In genomic region chr6:2471474-2471873, GRCh38 we compare ENCODE assay signal across 24 cellular contexts.
DNase-seq lines count a peak whose midpoint lies in the region; FAIRE-seq and TF ChIP-seq lines count a peak whose summit lies in the region.
"Had no signal": no experiment of that assay in that cellular context is flagged by ENCODE, and none has a peak within 500 bp of the region (broad histone marks: within the 10 kb centered on the region; RNA-seq: fewer than 3 reads in every experiment).

No MANE protein-coding gene starts in this region.

- H3K27ac ChIP-seq in small intestine (ENCODE audit: low read depth in 1 of 2, low read length in 1 of 2) = no peak overlapping the region
- H3K27ac ChIP-seq: brain microvascular endothelial cell, heart right ventricle, KMS-11, prostate gland had no signal

- H3K27ac Mint-ChIP-seq in osteocyte (ENCODE audit: unreplicated experiment) = no peak overlapping the region
- H3K27ac Mint-ChIP-seq: CD8-positive, alpha-beta memory T cell; type B pancreatic cell had no signal

- H3K9me3 Mint-ChIP-seq in osteocyte (ENCODE audit: unreplicated experiment) = no peaks in the 10 kb centered on the region

- H3K36me3 ChIP-seq in small intestine (ENCODE audit: control insufficient read depth in 2 of 2, insufficient read depth in 2 of 2, low read length in 2 of 2) = no peaks in the 10 kb centered on the region
- H3K36me3 ChIP-seq: brain microvascular endothelial cell, heart right ventricle, prostate gland had no signal

- peaks cover 3 to 5% of the 10 kb centered on the region in 2 donors for H3K27me3 ChIP-seq in small intestine (ENCODE audit: control insufficient read depth in 2 of 2, insufficient read depth in 2 of 2, low read length in 2 of 2)
- H3K27me3 ChIP-seq: brain microvascular endothelial cell had no signal

- no peaks in the 10 kb centered on the region for H3K4me1 ChIP-seq in small intestine (ENCODE audit: control insufficient read depth in 2 of 2, insufficient read depth in 1 of 2, low read depth in 1 of 2, low read length in 1 of 2)
- H3K4me1 ChIP-seq: heart right ventricle, prostate gland had no signal

- no peak for FAIRE-seq in small intestine (lab: Jason Lieb, UNC)
- FAIRE-seq: H54 had no signal

- no peaks in the 10 kb centered on the region for H3K9me3 ChIP-seq in small intestine (ENCODE audit: control insufficient read depth, low read depth)
- H3K9me3 ChIP-seq: heart right ventricle, prostate gland had no signal

- 11 to 59% (median 27%) methylated on average over 9 of the region's 9 CpGs for WGBS in small intestine, 3 donors

- H3K36me3 Mint-ChIP-seq in osteocyte (ENCODE audit: unreplicated experiment) = no peaks in the 10 kb centered on the region
- H3K36me3 Mint-ChIP-seq: type B pancreatic cell had no signal

- no peak overlapping the region for H3K4me3 Mint-ChIP-seq in osteocyte (ENCODE audit: unreplicated experiment)
- H3K4me3 Mint-ChIP-seq: CD8-positive, alpha-beta memory T cell; type B pancreatic cell had no signal

- no peak for TF ChIP-seq CTCF in osteocyte (IDR thresholded peaks at IDR 0.05)

- peaks cover 30% of the 10 kb centered on the region for H3K4me1 Mint-ChIP-seq in osteocyte (ENCODE audit: unreplicated experiment)
- H3K4me1 Mint-ChIP-seq: CD8-positive, alpha-beta memory T cell had no signal

- no peak overlapping the region for H3K4me3 ChIP-seq in small intestine (ENCODE audit: low read depth in 1 of 2, low read length in 2 of 2)
- H3K4me3 ChIP-seq: heart right ventricle, prostate gland had no signal

- H3K27me3 Mint-ChIP-seq in osteocyte (ENCODE audit: unreplicated experiment) = peaks cover 6% of the 10 kb centered on the region

- DNase-seq in NCI-H1105 treated with DMSO at 0.1 percent for 48 hours (lab: John Stamatoyannopoulos, UW) (peak; percentile 7), NCI-H1105 (lab: John Stamatoyannopoulos, UW) (no peak), NCI-H2107 treated with DMSO at 0.1 percent for 48 hours (lab: John Stamatoyannopoulos, UW; ENCODE audit: unreplicated experiment) (peak; percentile 36), SHP77 (lab: John Stamatoyannopoulos, UW) (peak; percentile 63 to 69), small intestine (peak; percentile 29), GDM1 (lab: John Stamatoyannopoulos, UW) (no peak), NCI-H2227 (lab: John Stamatoyannopoulos, UW; ENCODE audit: unreplicated experiment) (no peak), osteocyte (ENCODE audit: extremely low spot score, unreplicated experiment) (no peak)
- DNase-seq: 8988T; activated naive CD4-positive, alpha-beta T cell; activated T-cell treated with anti-CD3 and anti-CD28 coated beads, Interleukin-2, amount 50 U/mL, for 48 hours; brain microvascular endothelial cell; CD8-positive, alpha-beta memory T cell; effector CD4-positive, alpha-beta T cell; foreskin fibroblast; heart right ventricle; left cardiac atrium; NCI-H2171; PC-3; Right ventricle myocardium superior had no signal

Comparison
In these comparisons a context has a peak if more than half of its experiments do, and no peak if none do; other contexts are left out.
1. DNase-seq: peak in NCI-H1105 treated with DMSO at 0.1 percent for 48 hours (single experiment), NCI-H2107 treated with DMSO at 0.1 percent for 48 hours (single experiment), SHP77 (2 of 2) and small intestine (single experiment); none in NCI-H1105 (single experiment), GDM1 (single experiment), NCI-H2227 (single experiment) and osteocyte (single experiment).